ENCODE assay signal across 8 cellular contexts in the genomic region with DNA sequence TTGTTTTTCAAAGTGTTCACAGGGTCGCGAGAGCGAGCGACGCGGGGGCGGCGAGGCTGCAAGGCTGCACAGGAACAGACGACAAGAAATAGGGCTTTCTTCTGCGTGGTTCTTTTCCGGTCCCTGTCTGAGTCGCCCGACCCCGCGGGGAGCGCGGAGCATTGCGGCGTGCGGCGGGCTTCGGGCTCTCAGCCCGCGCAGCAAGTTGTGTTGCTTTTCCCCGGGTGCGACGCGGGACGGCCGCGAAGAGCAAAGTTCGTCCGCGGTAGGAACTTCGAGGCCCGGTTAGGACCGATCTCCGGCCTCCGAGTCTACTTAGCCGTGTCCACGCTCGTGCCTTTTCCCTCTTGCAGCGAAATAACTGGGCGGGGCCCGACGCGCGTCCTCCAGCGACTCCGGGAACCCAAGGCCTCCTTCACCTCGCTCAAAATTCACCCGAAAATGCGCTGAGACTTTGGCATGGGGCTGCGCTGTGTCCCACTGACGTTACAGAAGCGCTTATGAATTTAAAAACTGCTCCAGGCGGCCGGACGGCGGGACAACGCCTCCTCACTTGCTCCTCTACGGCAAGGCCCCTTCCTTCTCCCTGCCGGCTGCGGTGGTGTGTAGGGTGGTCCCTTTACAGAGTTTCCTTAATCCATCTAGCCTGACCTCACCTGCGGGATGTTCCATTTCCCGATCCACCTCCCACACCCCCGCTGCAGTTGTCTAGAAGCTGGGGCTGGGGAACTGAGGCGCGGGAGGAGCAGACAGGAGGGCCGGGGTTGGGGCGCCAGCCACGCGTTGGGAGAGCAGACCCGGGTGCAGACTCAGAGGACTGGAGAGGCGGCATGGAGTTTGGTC. TPM values are rescaled to one million over a fixed set of nuclear protein-coding genes. Genes with fewer than 3 reads are reported as not detected.
DNase-seq lines count a peak whose midpoint lies in the region; ATAC-seq, FAIRE-seq and TF ChIP-seq lines count a peak whose summit lies in the region.

No MANE protein-coding gene starts in this region.

- ATAC-seq in GM12878 (no peak), HG03039 (IDR thresholded peaks at IDR 0.05; ENCODE audit: unreplicated experiment) (no peak)
- no peak for ATAC-seq in stimulated activated naive CD8-positive, alpha-beta T cell treated with anti-CD3 and anti-CD28 coated beads, Interleukin-15, amount 100 ng/mL, for 72 hours

- H4K20me1 ChIP-seq in GM12878 (ENCODE audit: control insufficient read depth, insufficient read depth): no peaks in the 10 kb centered on the region; the same call in 1 of the 2 replicates

- peak overlapping the region; percentile 30 to 90 for H3K27ac Mint-ChIP-seq in stimulated activated naive CD8-positive, alpha-beta T cell treated with anti-CD3 and anti-CD28 coated beads, Interleukin-15, amount 100 ng/mL, for 72 hours

- H2AK5ac ChIP-seq in mesenchymal stem cell (ENCODE audit: low read length, severe bottlenecking): no peak overlapping the region

- H3K27ac ChIP-seq in GM12878 (ENCODE audit: control insufficient read depth, insufficient read depth) (no peak overlapping the region), mesenchymal stem cell (ENCODE audit: low read length, poor library complexity, severe bottlenecking) (no peak overlapping the region)

- H3K14ac ChIP-seq in mesenchymal stem cell (ENCODE audit: low read length in 2 of 2): no peak overlapping the region

- DNase-seq in RPMI8226 (peak; percentile 67), GM12878 (ENCODE audit: low read depth, low spot score) (no peak), mesenchymal stem cell (peak; percentile 21), mesenteric fat pad (ENCODE audit: low spot score) (no peak), T1000 (lab: John Stamatoyannopoulos, UW) (no peak), DMS79 (lab: John Stamatoyannopoulos, UW) (no peak)
- peak; percentile 39 to 53 for DNase-seq in stimulated activated naive CD8-positive, alpha-beta T cell treated with anti-CD3 and anti-CD28 coated beads, Interleukin-15, amount 100 ng/mL, for 72 hours

- H3K4me1 Mint-ChIP-seq in stimulated activated naive CD8-positive, alpha-beta T cell treated with anti-CD3 and anti-CD28 coated beads, Interleukin-15, amount 100 ng/mL, for 72 hours: peaks cover 68% of the 10 kb centered on the region

- H3K4me2 ChIP-seq in GM12878 (ENCODE audit: control insufficient read depth, insufficient read depth) (peak overlapping the region; percentile 81), mesenchymal stem cell (ENCODE audit: low read length, poor library complexity, severe bottlenecking) (peak overlapping the region; percentile 99)

- H2BK120ac ChIP-seq in mesenchymal stem cell (ENCODE audit: low read depth, low read length): no peak overlapping the region

- H3K4me1 ChIP-seq in GM12878 (ENCODE audit: control insufficient read depth, insufficient read depth, low read length): peaks cover 38% of the 10 kb centered on the region
- peaks cover 43% of the 10 kb centered on the region for H3K4me1 ChIP-seq in mesenchymal stem cell (ENCODE audit: control insufficient read depth, insufficient read depth, low read depth, low read length)

- SMC1A ChIA-PET in GM12878 (lab: Charles Lee; ENCODE audit: uncharacterized antibody, unreplicated experiment): interaction anchor here (0.6 to 2.6 kb wide), 4 partner anchors 38 to 307 kb away, joined by 3 to 10 read pairs (median 4); no protein-coding TSS in a partner anchor

- no peak for TF ChIP-seq RAD21 in GM12878 (IDR thresholded peaks at IDR 0.05; ENCODE audit: insufficient read depth, low read depth, low read length)

- H2AFZ ChIP-seq in GM12878 (ENCODE audit: control insufficient read depth, low read depth, low read length): no peak overlapping the region
- H2AFZ ChIP-seq in mesenchymal stem cell (ENCODE audit: low read depth, low read length): peak overlapping the region; percentile 7

- peak overlapping the region; percentile 33 for H2BK15ac ChIP-seq in mesenchymal stem cell (ENCODE audit: low read depth, poor library complexity, severe bottlenecking)

- no peak overlapping the region; the same call in 1 of the 2 replicates for H3K4me3 ChIP-seq in GM12878
- peak overlapping the region in 1 of 2 experiments; percentile 33 for H3K4me3 ChIP-seq in mesenchymal stem cell (ENCODE audit: insufficient read depth in 1 of 2, low read depth in 1 of 2, low read length in 2 of 2)

- TF ChIP-seq POLR2A in GM12878 (IDR thresholded peaks at IDR 0.05; ENCODE audit: low read depth, low read length): no peak

- H3K4ac ChIP-seq in mesenchymal stem cell (ENCODE audit: low read depth in 1 of 2, low read length in 2 of 2): peak overlapping the region; percentile 1 to 64

- peaks cover 39% of the 10 kb centered on the region for H3K27me3 Mint-ChIP-seq in stimulated activated naive CD8-positive, alpha-beta T cell treated with anti-CD3 and anti-CD28 coated beads, Interleukin-15, amount 100 ng/mL, for 72 hours

- peaks cover 13% of the 10 kb centered on the region for H3K79me1 ChIP-seq in mesenchymal stem cell (replicated peaks; ENCODE audit: low read length, poor library complexity, severe bottlenecking)

- BruUV-seq in GM12878 (replicated peaks; lab: Mats Ljungman, UMichigan): no TSS peak

- no peak for TF ChIP-seq CTCF in GM12878 (IDR thresholded peaks at IDR 0.05 in 2 of 3, conservative IDR thresholded peaks at IDR 0.05 in 1 of 3; ENCODE audit: control insufficient read depth in 2 of 3, extremely low read depth in 1 of 3, insufficient read depth in 1 of 3, low read depth in 3 of 3, low read length in 3 of 3)

- H3K9me3 ChIP-seq in GM12878 (replicated peaks; ENCODE audit: control insufficient read depth, insufficient read depth, low read length): no peaks in the 10 kb centered on the region; the same call in 2 of the 3 replicates
- no peaks in the 10 kb centered on the region for H3K9me3 ChIP-seq in mesenchymal stem cell (ENCODE audit: control insufficient read depth, low read length)

- intact Hi-C loops in GM12878 (cut with micrococcal nuclease; ENCODE audit: unreplicated experiment): loop anchor here (5.0 to 10.0 kb wide), 3 partner anchors 242 to 578 kb away; no protein-coding TSS in a partner anchor

- peak overlapping the region; percentile 51 to 79 for H3K23ac ChIP-seq in mesenchymal stem cell (ENCODE audit: low read length in 2 of 2)

- H3K27me3 ChIP-seq in GM12878 (replicated peaks in 1 of 2; ENCODE audit: control insufficient read depth in 2 of 2, insufficient read depth in 2 of 2, low read length in 1 of 2) (peaks cover 7 to 35% of the 10 kb centered on the region in 2 experiments), mesenchymal stem cell (ENCODE audit: control insufficient read depth in 1 of 2, insufficient read depth in 1 of 2, low read length in 2 of 2) (peaks cover 23 to 30% of the 10 kb centered on the region in 2 experiments)

- H2BK12ac ChIP-seq in mesenchymal stem cell (ENCODE audit: low read length in 2 of 2): peak overlapping the region in 1 of 2 experiments; percentile 37

- H3K79me2 ChIP-seq in GM12878 (ENCODE audit: control insufficient read depth, insufficient read depth, low read length): peaks cover 12% of the 10 kb centered on the region

- CTCF ChIA-PET in GM12878 (lab: Yijun Ruan, JAX): interaction anchor here (0.9 kb wide), 1 partner anchor 50 kb away, joined by 3 read pairs; no protein-coding TSS in a partner anchor

- no peak for TF ChIP-seq EP300 in GM12878 (IDR thresholded peaks at IDR 0.05; ENCODE audit: borderline replicate concordance in 1 of 2, control insufficient read depth in 1 of 2, low read depth in 2 of 2, low read length in 2 of 2)

- WGBS in GM12878 (ENCODE audit: insufficient coverage, insufficient replicate concordance, low lambda C conversion rate, missing lambda C conversion rate): 3% methylated on average over 64 of the region's 75 CpGs
- WGBS in mesenchymal stem cell: 1% methylated on average over 67 of the region's 75 CpGs

- H2BK5ac ChIP-seq in mesenchymal stem cell (ENCODE audit: low read depth, low read length, poor library complexity, severe bottlenecking): peak overlapping the region; percentile 24

- no peak overlapping the region for H4K91ac ChIP-seq in mesenchymal stem cell (ENCODE audit: low read length)

- peak overlapping the region; percentile 62 for H4K8ac ChIP-seq in mesenchymal stem cell (ENCODE audit: low read length)

- in situ Hi-C loops in GM12878 (cut with MboI): loop anchor here (5.0 to 10.0 kb wide), 2 partner anchors 307 to 586 kb away; no protein-coding TSS in a partner anchor

- H3K36me3 ChIP-seq in GM12878 (ENCODE audit: control insufficient read depth in 2 of 2, insufficient read depth in 2 of 2, low read length in 1 of 2) (no peaks in the 10 kb centered on the region), mesenchymal stem cell (ENCODE audit: control insufficient read depth in 1 of 2, insufficient read depth in 2 of 2, low read depth in 1 of 2, low read length in 2 of 2) (peaks cover 4 to 7% of the 10 kb centered on the region in 2 experiments)

- peak overlapping the region; percentile 86 to 88 for H3K4me3 Mint-ChIP-seq in stimulated activated naive CD8-positive, alpha-beta T cell treated with anti-CD3 and anti-CD28 coated beads, Interleukin-15, amount 100 ng/mL, for 72 hours

- POLR2A ChIA-PET in GM12878 (lab: Charles Lee): no interaction called here

- RAD21 ChIA-PET in GM12878 (lab: Charles Lee; ENCODE audit: unreplicated experiment): interaction anchor here (0.7 to 2.4 kb wide), 5 partner anchors 26 to 101 kb away, joined by 3 to 41 read pairs (median 17); no protein-coding TSS in a partner anchor

- H3K18ac ChIP-seq in mesenchymal stem cell (ENCODE audit: low read depth in 1 of 2, low read length in 2 of 2): peak overlapping the region in 1 of 2 experiments; percentile 64

- H3K9me3 Mint-ChIP-seq in stimulated activated naive CD8-positive, alpha-beta T cell treated with anti-CD3 and anti-CD28 coated beads, Interleukin-15, amount 100 ng/mL, for 72 hours: no peaks in the 10 kb centered on the region

- H3K9ac ChIP-seq in GM12878 (ENCODE audit: control insufficient read depth, insufficient read depth, low read length): no peak overlapping the region
- no peak overlapping the region for H3K9ac ChIP-seq in mesenchymal stem cell (ENCODE audit: low read length)

- no peak for FAIRE-seq in GM12878 (lab: Jason Lieb, UNC)

RNA-seq across cellular contexts. Expression of a gene that starts 1.5 kb away (rescaled TPM):
- total RNA-seq in GM12878 (2013; cell fraction: nucleolus; rRNA removed): 23.2 and 32.3 TPM in 2 replicates
- total RNA-seq in GM12878 (2014; rRNA removed) (0.60 and 1.0 TPM in 2 replicates), GM12878 (2014; rRNA removed; fragmentation: Illumina TruSeq; extraction: Trizol) (0.88 and 1.2 TPM in 2 replicates), GM12878 (2021) (2.5 and 4.8 TPM in 2 replicates), mesenteric fat pad (9.0 TPM)
- polyA plus RNA-seq in GM12878 (2011; ENCODE audit: low read depth): 3.3 TPM
- polyA plus RNA-seq in GM12878 (2011; rRNA removed) (9.5 and 10.1 TPM in 2 replicates), GM12878 (2014; fragmentation: Illumina TruSeq; extraction: Trizol) (3.3 and 3.6 TPM in 2 replicates), GM12878 (2014; fragmentation: Nextera tagmentation; extraction: Ambion mirVana) (under 1 TPM; 0.29 to 0.64 TPM), GM12878 (2014; rRNA removed) (1.8 and 2.9 TPM in 2 replicates), GM12878 (2016; fragmentation: Nextera tagmentation; extraction: Ambion mirVana) (under 1 TPM; 0.63 to 0.90 TPM)
- 9.0 and 15.4 TPM in 2 replicates for polyA plus RNA-seq in GM12878 (2011; cell fraction: cytosol; rRNA removed)
- polyA plus RNA-seq in GM12878 (2011; cell fraction: nucleus; rRNA removed): 20.8 and 25.6 TPM in 2 replicates
- polyA plus RNA-seq in GM12878 (2012): 4.1 and 6.3 TPM in 2 replicates
- polyA minus RNA-seq in GM12878 (2011; rRNA and poly(A)+ RNA removed): 11.8 and 11.9 TPM in 2 replicates
- polyA minus RNA-seq in GM12878 (2011; cell fraction: cytosol; rRNA and poly(A)+ RNA removed): 7.2 and 16.8 TPM in 2 replicates
- polyA minus RNA-seq in GM12878 (2011; cell fraction: nucleus; rRNA and poly(A)+ RNA removed): 22.4 and 45.4 TPM in 2 replicates
- polyA plus RNA-seq in mesenchymal stem cell (2013, experiment 1 of 2): 2.5 TPM
- 2.2 TPM for polyA plus RNA-seq in mesenchymal stem cell (2013, experiment 2 of 2)

Comparison
In these comparisons a context has a peak if more than half of its experiments do, and no peak if none do; other contexts are left out.
1. DNase-seq: peak in RPMI8226 (single experiment), mesenchymal stem cell (single experiment) and stimulated activated naive CD8-positive, alpha-beta T cell treated with anti-CD3 and anti-CD28 coated beads, Interleukin-15, amount 100 ng/mL, for 72 hours (2 of 2); none in GM12878 (single experiment), mesenteric fat pad (single experiment), T1000 (single experiment) and DMS79 (single experiment).